12 cellular contexts compared by ENCODE assay signal in genomic region chr9:20043461-20043860, GRCh38.
DNase-seq lines count a peak whose midpoint lies in the region; ATAC-seq and TF ChIP-seq lines count a peak whose summit lies in the region.
"Had no signal": no experiment of that assay in that cellular context is flagged by ENCODE, and none has a peak within 500 bp of the region (broad histone marks: within the 10 kb centered on the region; RNA-seq: fewer than 3 reads in every experiment).

No MANE protein-coding gene starts in this region.

- DNase-seq in CD4-positive, alpha-beta memory T cell = peak in 2 of 5 donors; percentile 1 to 3
- peak; percentile 47 for DNase-seq in activated CD8-positive, alpha-beta T cell treated with anti-CD3 and anti-CD28 coated beads, Interleukin-2, amount 10 ng/mL, durations not matched to agents 7 days and 5 days
- no peak for DNase-seq in ovary
- no peak for DNase-seq in left colon
- no peak for DNase-seq in mucosa of gallbladder (ENCODE audit: low spot score)
- no peak for DNase-seq in H7
- DNase-seq: activated effector memory CD4-positive, alpha-beta T cell treated with Interleukin-2 at 50 U/mL for 16 hours; C1 segment of cervical spinal cord; NCI-H446 treated with DMSO at 0.1 percent for 48 hours; pancreas had no signal

- CTCF ChIA-PET in CD4-positive, alpha-beta memory T cell (lab: Charles Lee; ENCODE audit: partially characterized antibody) = no interaction called here
- CTCF ChIA-PET in activated CD8-positive, alpha-beta T cell treated with anti-CD3 and anti-CD28 coated beads, Interleukin-2, amount 10 ng/mL, durations not matched to agents 7 days and 5 days (lab: Charles Lee) = interaction anchor here (0.9 to 1.6 kb wide), 5 partner anchors 12 to 380 kb away, joined by 3 to 6 read pairs (median 3); no protein-coding TSS in a partner anchor

- TF ChIP-seq CTCF in ovary (IDR thresholded peaks at IDR 0.05) = no peak

- H3K9me3 ChIP-seq in CD4-positive, alpha-beta memory T cell (ENCODE audit: control insufficient read depth in 1 of 2, low read length in 2 of 2) = no peaks in the 10 kb centered on the region
- H3K9me3 ChIP-seq in ovary = no peaks in the 10 kb centered on the region
- H3K9me3 ChIP-seq: pancreas had no signal

- peak overlapping the region; percentile 37 for H3K27ac ChIP-seq in CD4-positive, alpha-beta memory T cell (ENCODE audit: low read depth, low read length)
- no peak overlapping the region for H3K27ac ChIP-seq in ovary
- H3K27ac ChIP-seq: pancreas had no signal

- TF ChIP-seq POLR2A in ovary (IDR thresholded peaks at IDR 0.05) = no peak

- H3K4me1 Mint-ChIP-seq in CD4-positive, alpha-beta memory T cell = peaks cover 17 to 44% (median 24%) of the 10 kb centered on the region in 4 donors
- H3K4me1 Mint-ChIP-seq in activated CD8-positive, alpha-beta T cell treated with anti-CD3 and anti-CD28 coated beads, Interleukin-2, amount 10 ng/mL, durations not matched to agents 7 days and 5 days (ENCODE audit: low read depth) = peaks cover 54% of the 10 kb centered on the region

- H3K27me3 Mint-ChIP-seq in CD4-positive, alpha-beta memory T cell = no peaks in the 10 kb centered on the region
- H3K27me3 Mint-ChIP-seq in activated CD8-positive, alpha-beta T cell treated with anti-CD3 and anti-CD28 coated beads, Interleukin-2, amount 10 ng/mL, durations not matched to agents 7 days and 5 days (ENCODE audit: low read depth) = no peaks in the 10 kb centered on the region

- H3K4me1 ChIP-seq in CD4-positive, alpha-beta memory T cell (ENCODE audit: insufficient read depth, low read length) = peaks cover 24% of the 10 kb centered on the region
- no peaks in the 10 kb centered on the region for H3K4me1 ChIP-seq in ovary (ENCODE audit: insufficient read depth)
- H3K4me1 ChIP-seq: pancreas had no signal

- no peaks in the 10 kb centered on the region for H3K36me3 ChIP-seq in CD4-positive, alpha-beta memory T cell (ENCODE audit: insufficient read depth, low read length)
- H3K36me3 ChIP-seq in ovary (no peaks in the 10 kb centered on the region), H7 (replicated peaks; ENCODE audit: control insufficient read depth, insufficient read depth, low read length) (no peaks in the 10 kb centered on the region)
- H3K36me3 ChIP-seq: pancreas had no signal

- ATAC-seq in GM19025 (IDR thresholded peaks at IDR 0.05; ENCODE audit: low read depth, unreplicated experiment) (peak; percentile 39), HG02973 (IDR thresholded peaks at IDR 0.05; ENCODE audit: unreplicated experiment) (peak; percentile 24), left colon (no peak)
- peak; percentile 52 for ATAC-seq in activated CD8-positive, alpha-beta T cell treated with anti-CD3 and anti-CD28 coated beads, Interleukin-2, amount 10 ng/mL, durations not matched to agents 7 days and 5 days
- ATAC-seq: pancreas had no signal

- POLR2A ChIA-PET in CD4-positive, alpha-beta memory T cell (lab: Charles Lee; ENCODE audit: partially characterized antibody) = interaction anchor here (1.1 kb wide), 1 partner anchor 9 kb away, joined by 3 read pairs; no protein-coding TSS in a partner anchor
- POLR2A ChIA-PET in activated CD8-positive, alpha-beta T cell treated with anti-CD3 and anti-CD28 coated beads, Interleukin-2, amount 10 ng/mL, durations not matched to agents 7 days and 5 days (lab: Charles Lee) = no interaction called here

- H3K4me3 Mint-ChIP-seq in CD4-positive, alpha-beta memory T cell = peak overlapping the region; percentile 68 to 90 (median 82)
- H3K4me3 Mint-ChIP-seq in activated CD8-positive, alpha-beta T cell treated with anti-CD3 and anti-CD28 coated beads, Interleukin-2, amount 10 ng/mL, durations not matched to agents 7 days and 5 days = peak overlapping the region; percentile 72

- WGBS in ovary, 3 donors = 32 to 63% (median 43%) methylated on average over 1 of the region's 1 CpG

- TF ChIP-seq EP300 in ovary (IDR thresholded peaks at IDR 0.05) = no peak

- H3K27ac Mint-ChIP-seq in CD4-positive, alpha-beta memory T cell = peak overlapping the region; percentile 78 to 95 (median 87)
- peak overlapping the region; percentile 90 for H3K27ac Mint-ChIP-seq in activated CD8-positive, alpha-beta T cell treated with anti-CD3 and anti-CD28 coated beads, Interleukin-2, amount 10 ng/mL, durations not matched to agents 7 days and 5 days

- H3K9me3 Mint-ChIP-seq in CD4-positive, alpha-beta memory T cell = peaks cover 0 to 3% (median 0%) of the 10 kb centered on the region in 8 donors
- peaks cover 4% of the 10 kb centered on the region for H3K9me3 Mint-ChIP-seq in activated CD8-positive, alpha-beta T cell treated with anti-CD3 and anti-CD28 coated beads, Interleukin-2, amount 10 ng/mL, durations not matched to agents 7 days and 5 days (ENCODE audit: insufficient read depth)

- intact Hi-C loops in CD4-positive, alpha-beta memory T cell (cut with micrococcal nuclease) = loop anchor here (5.0 to 10.0 kb wide), 2 partner anchors 579 to 901 kb away; partner anchors contain the start of gene MLLT3
- intact Hi-C loops in ovary (cut with DNase I) (no loop called here), left colon (cut with DNase I, micrococcal nuclease) (no loop called here)

- peak overlapping the region; percentile 43 to 64 for H3K4me3 ChIP-seq in CD4-positive, alpha-beta memory T cell (ENCODE audit: low read length in 2 of 2)
- H3K4me3 ChIP-seq in ovary (no peak overlapping the region), H7 (ENCODE audit: insufficient read depth, low read depth, low read length) (no peak overlapping the region)
- H3K4me3 ChIP-seq: pancreas had no signal

- H3K27me3 ChIP-seq in CD4-positive, alpha-beta memory T cell (ENCODE audit: insufficient read depth, low read length) = no peaks in the 10 kb centered on the region
- H3K27me3 ChIP-seq in ovary (no peaks in the 10 kb centered on the region), H7 (ENCODE audit: control insufficient read depth, insufficient read depth, low read length) (no peaks in the 10 kb centered on the region)
- H3K27me3 ChIP-seq: pancreas had no signal

- H3K36me3 Mint-ChIP-seq in CD4-positive, alpha-beta memory T cell = no peaks in the 10 kb centered on the region
- H3K36me3 Mint-ChIP-seq in activated CD8-positive, alpha-beta T cell treated with anti-CD3 and anti-CD28 coated beads, Interleukin-2, amount 10 ng/mL, durations not matched to agents 7 days and 5 days (ENCODE audit: low read depth) = peaks cover 24% of the 10 kb centered on the region

Comparison
In these comparisons a context has a peak if more than half of its experiments do, and no peak if none do; other contexts are left out.
1. H3K4me3 ChIP-seq: peak in CD4-positive, alpha-beta memory T cell (2 of 2); none in ovary (single experiment) and H7 (single experiment).